9 cellular contexts compared by ENCODE assay signal in the genomic region with DNA sequence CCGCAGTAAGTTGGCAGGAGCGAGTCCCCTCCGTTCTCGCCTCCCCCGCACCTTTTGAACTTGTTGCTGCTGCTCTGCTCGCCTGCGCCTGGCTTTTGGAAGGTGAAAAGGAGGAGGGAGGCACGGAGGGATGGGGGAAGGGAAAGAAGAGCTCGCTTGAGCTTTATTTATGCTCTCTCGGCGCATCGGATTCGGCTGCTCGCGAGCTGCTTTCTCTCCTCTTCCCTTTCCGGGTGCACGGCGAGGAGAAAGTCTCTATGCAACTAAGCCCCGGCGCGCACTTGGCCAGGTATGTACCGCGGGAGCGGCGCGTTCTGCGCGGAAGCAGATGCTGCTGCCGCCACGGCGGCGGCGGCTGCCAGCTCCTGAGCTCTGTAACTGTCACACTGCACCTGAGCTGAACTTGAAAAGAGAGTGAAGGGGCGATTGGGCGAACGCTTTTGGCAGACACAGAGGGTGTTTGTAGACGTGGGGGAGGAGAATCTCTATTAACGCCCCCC. TPM values are rescaled to one million over a fixed set of nuclear protein-coding genes. Genes with fewer than 3 reads are reported as not detected.
DNase-seq lines count a peak whose midpoint lies in the region; ATAC-seq, FAIRE-seq and TF ChIP-seq lines count a peak whose summit lies in the region.
"Had no signal": no experiment of that assay in that cellular context is flagged by ENCODE, and none has a peak within 500 bp of the region (broad histone marks: within the 10 kb centered on the region; RNA-seq: fewer than 3 reads in every experiment).

No MANE protein-coding gene starts in this region.

- no peaks in the 10 kb centered on the region for H3K9me3 ChIP-seq in naive thymus-derived CD4-positive, alpha-beta T cell (ENCODE audit: control insufficient read depth in 2 of 3, low read length in 3 of 3)

- H3K36me3 Mint-ChIP-seq in stimulated activated naive CD8-positive, alpha-beta T cell treated with anti-CD3 and anti-CD28 coated beads, Interleukin-15, Interleukin-2, amounts not matched to agents 100 ng/mL and 50 ng/mL, for 24 hours (ENCODE audit: low read depth) = no peaks in the 10 kb centered on the region
- peaks cover 0 to 3% (median 0%) of the 10 kb centered on the region in 5 donors for H3K36me3 Mint-ChIP-seq in naive thymus-derived CD4-positive, alpha-beta T cell

- H3K27ac Mint-ChIP-seq in stimulated activated naive CD8-positive, alpha-beta T cell treated with anti-CD3 and anti-CD28 coated beads, Interleukin-15, Interleukin-2, amounts not matched to agents 100 ng/mL and 50 ng/mL, for 24 hours = no peak overlapping the region
- H3K27ac Mint-ChIP-seq in naive thymus-derived CD4-positive, alpha-beta T cell = peak overlapping the region in 1 of 9 donors; percentile 72

- no peaks in the 10 kb centered on the region for H3K36me3 ChIP-seq in bronchial epithelial cell (ENCODE audit: control insufficient read depth, insufficient read depth, low read length)
- H3K36me3 ChIP-seq in naive thymus-derived CD4-positive, alpha-beta T cell (ENCODE audit: control insufficient read depth in 2 of 3, insufficient read depth in 3 of 3, low read length in 3 of 3) = no peaks in the 10 kb centered on the region

- H3K27me3 ChIP-seq in bronchial epithelial cell (ENCODE audit: control insufficient read depth, insufficient read depth, low read length) = peaks cover 10% of the 10 kb centered on the region
- no peaks in the 10 kb centered on the region for H3K27me3 ChIP-seq in naive thymus-derived CD4-positive, alpha-beta T cell (ENCODE audit: control insufficient read depth in 2 of 2, insufficient read depth in 2 of 2, low read length in 2 of 2)

- POLR2A ChIA-PET in naive thymus-derived CD4-positive, alpha-beta T cell (lab: Charles Lee) = no interaction called here

- H3K9me3 Mint-ChIP-seq in stimulated activated naive CD8-positive, alpha-beta T cell treated with anti-CD3 and anti-CD28 coated beads, Interleukin-15, Interleukin-2, amounts not matched to agents 100 ng/mL and 50 ng/mL, for 24 hours = peaks cover 8% of the 10 kb centered on the region
- H3K9me3 Mint-ChIP-seq in naive thymus-derived CD4-positive, alpha-beta T cell = peaks cover 0 to 8% (median 0%) of the 10 kb centered on the region in 11 donors

- peak overlapping the region; percentile 33 for H3K4me3 ChIP-seq in bronchial epithelial cell (ENCODE audit: low read depth, low read length)
- H3K4me3 ChIP-seq in naive thymus-derived CD4-positive, alpha-beta T cell (ENCODE audit: low read length) = no peak overlapping the region

- H3K27ac ChIP-seq in temporal lobe (ENCODE audit: low read depth, low read length) = peak overlapping the region; percentile 9
- H3K27ac ChIP-seq in naive thymus-derived CD4-positive, alpha-beta T cell (ENCODE audit: low read depth, low read length) = no peak overlapping the region

- H3K4me1 Mint-ChIP-seq in stimulated activated naive CD8-positive, alpha-beta T cell treated with anti-CD3 and anti-CD28 coated beads, Interleukin-15, Interleukin-2, amounts not matched to agents 100 ng/mL and 50 ng/mL, for 24 hours (ENCODE audit: low read depth) = peaks cover 5% of the 10 kb centered on the region
- H3K4me1 Mint-ChIP-seq in naive thymus-derived CD4-positive, alpha-beta T cell = peaks cover 0 to 8% (median 0%) of the 10 kb centered on the region in 7 donors

- intact Hi-C loops in naive thymus-derived CD4-positive, alpha-beta T cell (cut with micrococcal nuclease) = loop anchor here in 1 of 2 donors (5.0 kb wide), 2 partner anchors 336 to 1001 kb away; no protein-coding TSS in a partner anchor

- peaks cover 38% of the 10 kb centered on the region for H3K27me3 Mint-ChIP-seq in stimulated activated naive CD8-positive, alpha-beta T cell treated with anti-CD3 and anti-CD28 coated beads, Interleukin-15, Interleukin-2, amounts not matched to agents 100 ng/mL and 50 ng/mL, for 24 hours
- peaks cover 30 to 41% (median 33%) of the 10 kb centered on the region in 5 donors for H3K27me3 Mint-ChIP-seq in naive thymus-derived CD4-positive, alpha-beta T cell

- CTCF ChIA-PET in naive thymus-derived CD4-positive, alpha-beta T cell (lab: Charles Lee) = no interaction called here

- ATAC-seq in stimulated activated naive CD8-positive, alpha-beta T cell treated with anti-CD3 and anti-CD28 coated beads, Interleukin-15, Interleukin-2, amounts not matched to agents 100 U/mL and 50 U/mL, for 24 hours = no peak
- peak; percentile 72 for ATAC-seq in HG02885 (IDR thresholded peaks at IDR 0.05; ENCODE audit: poor library complexity, unreplicated experiment)
- ATAC-seq in naive thymus-derived CD4-positive, alpha-beta T cell = no peak

- FAIRE-seq in bronchial epithelial cell (lab: Jason Lieb, UNC) = no peak
- FAIRE-seq: endometrium had no signal

- no peak for TF ChIP-seq CTCF in bronchial epithelial cell (IDR thresholded peaks at IDR 0.05; ENCODE audit: insufficient read depth, low read length, severe bottlenecking)

- H3K4me1 ChIP-seq in naive thymus-derived CD4-positive, alpha-beta T cell (ENCODE audit: control insufficient read depth in 2 of 2, insufficient read depth in 2 of 2, low read length in 2 of 2) = no peaks in the 10 kb centered on the region

- no peak for DNase-seq in stimulated activated naive CD8-positive, alpha-beta T cell treated with anti-CD3 and anti-CD28 coated beads, Interleukin-15, Interleukin-2, amounts not matched to agents 100 U/mL and 50 U/mL, for 24 hours
- DNase-seq in NCI-H2171 (lab: John Stamatoyannopoulos, UW) (peak; percentile 71), bronchial epithelial cell (ENCODE audit: low read depth) (peak; percentile 8), kidney tubule cell (ENCODE audit: low spot score) (peak; percentile 49)
- DNase-seq in naive thymus-derived CD4-positive, alpha-beta T cell = no peak

- peak overlapping the region; percentile 54 for H3K4me3 Mint-ChIP-seq in stimulated activated naive CD8-positive, alpha-beta T cell treated with anti-CD3 and anti-CD28 coated beads, Interleukin-15, Interleukin-2, amounts not matched to agents 100 ng/mL and 50 ng/mL, for 24 hours
- peak overlapping the region in 1 of 10 donors; percentile 88 for H3K4me3 Mint-ChIP-seq in naive thymus-derived CD4-positive, alpha-beta T cell

RNA-seq across cellular contexts. Expression of a gene that starts 0.6 kb away (rescaled TPM):
- total RNA-seq in bronchial epithelial cell (under 0.01 TPM in 1 of 2 replicates, not detected in the other), temporal lobe (38.6 TPM)
- total RNA-seq in naive thymus-derived CD4-positive, alpha-beta T cell = not detected
- not detected for polyA plus RNA-seq in naive thymus-derived CD4-positive, alpha-beta T cell

Comparison
In these comparisons a context has a peak if more than half of its experiments do, and no peak if none do; other contexts are left out.
1. DNase-seq: peak in NCI-H2171 (single experiment), bronchial epithelial cell (single experiment) and kidney tubule cell (single experiment); none in stimulated activated naive CD8-positive, alpha-beta T cell treated with anti-CD3 and anti-CD28 coated beads, Interleukin-15, Interleukin-2, amounts not matched to agents 100 U/mL and 50 U/mL, for 24 hours (single experiment) and naive thymus-derived CD4-positive, alpha-beta T cell (0 of 9).
2. RNA of a gene that starts 0.6 kb away (total RNA-seq): 38.6 TPM in temporal lobe (single experiment); under 0.01 TPM in bronchial epithelial cell and not detected in naive thymus-derived CD4-positive, alpha-beta T cell; every median in the first group is over 10 times any median in the second.